ENCODE assay signal across 8 cellular contexts in genomic region chr14:58749066-58749669, GRCh38.
DNase-seq lines count a peak whose midpoint lies in the region; ATAC-seq and TF ChIP-seq lines count a peak whose summit lies in the region.

No MANE protein-coding gene starts in this region.

- ATAC-seq in GM18909 (IDR thresholded peaks at IDR 0.05; ENCODE audit: poor library complexity, unreplicated experiment) (peak; percentile 91), HG03039 (IDR thresholded peaks at IDR 0.05; ENCODE audit: unreplicated experiment) (peak; percentile 74)

- H3K36me3 ChIP-seq in osteoblast (ENCODE audit: insufficient read depth, low read length), result no peaks in the 10 kb centered on the region

- peak; percentile 71 for DNase-seq in DMS53 (lab: John Stamatoyannopoulos, UW)
- peak; percentile 17 for DNase-seq in NCI-H460 (ENCODE audit: extremely low read depth, low read depth)
- DNase-seq in cardiac fibroblast (ENCODE audit: low read depth in 2 of 2), result peak; percentile 80 to 90
- DNase-seq in osteoblast (ENCODE audit: insufficient read length, low spot score, missing footprints), result peak; percentile 88
- DNase-seq in DMS114 treated with DMSO at 0.1 percent for 48 hours (lab: John Stamatoyannopoulos, UW; ENCODE audit: unreplicated experiment), result no peak
- no peak for DNase-seq in activated CD8-positive, alpha-beta memory T cell treated with anti-CD3 and anti-CD28 coated beads, Interleukin-2, amount 50 U/mL, for 48 hours

- no peaks in the 10 kb centered on the region for H3K79me2 ChIP-seq in osteoblast (ENCODE audit: insufficient read depth, low read length)

- peak overlapping the region; percentile 19 for H3K27ac ChIP-seq in osteoblast (ENCODE audit: low read depth, low read length)

- TF ChIP-seq CTCF in cardiac fibroblast (IDR thresholded peaks at IDR 0.05; ENCODE audit: low read depth, low read length) (no peak), osteoblast (IDR thresholded peaks at IDR 0.05; ENCODE audit: extremely low read depth, low read depth, low read length) (no peak)

- H2AFZ ChIP-seq in osteoblast (ENCODE audit: low read length), result no peak overlapping the region

- no peaks in the 10 kb centered on the region for H3K27me3 ChIP-seq in osteoblast (ENCODE audit: insufficient read depth, low read length)

- no peaks in the 10 kb centered on the region for H3K9me3 ChIP-seq in osteoblast (ENCODE audit: low read depth, low read length)

- H3K4me2 ChIP-seq in osteoblast (ENCODE audit: insufficient read depth, low read length), result peak overlapping the region; percentile 21

- H4K20me1 ChIP-seq in osteoblast (ENCODE audit: insufficient read depth, low read length), result no peaks in the 10 kb centered on the region

- H3K4me3 ChIP-seq in cardiac fibroblast (replicated peaks in 1 of 2; ENCODE audit: low read depth in 2 of 2, low read length in 2 of 2) (no peak overlapping the region), osteoblast (ENCODE audit: insufficient read depth, low read length) (no peak overlapping the region)

- H3K4me1 ChIP-seq in osteoblast (ENCODE audit: insufficient read depth, low read length), result peaks cover 42% of the 10 kb centered on the region

Comparison
In these comparisons a context has a peak if more than half of its experiments do, and no peak if none do; other contexts are left out.
1. DNase-seq: peak in DMS53 (single experiment), NCI-H460 (single experiment), cardiac fibroblast (2 of 2) and osteoblast (single experiment); none in DMS114 treated with DMSO at 0.1 percent for 48 hours (single experiment) and activated CD8-positive, alpha-beta memory T cell treated with anti-CD3 and anti-CD28 coated beads, Interleukin-2, amount 50 U/mL, for 48 hours (single experiment).